In genomic region chr5:69444127-69444754, GRCh38 we compare ENCODE assay signal across 1 cellular context.
TF ChIP-seq lines count a peak whose summit lies in the region.

No MANE protein-coding gene starts in this region.

TF ChIP-seq in HepG2, 621 proteins besides CTCF, POLR2A, EP300 and RAD21 (continues in another document):
- TF ChIP-seq NCOR1 (IDR thresholded peaks at IDR 0.05; ENCODE audit: borderline replicate concordance, low read length) (peak; percentile 86), SMYD3 (CRISPR knock-in tag; IDR thresholded peaks at IDR 0.05) (peak; percentile 56; the same call in 1 of the 2 replicates), ZNF407 (CRISPR knock-in tag; IDR thresholded peaks at IDR 0.05; ENCODE audit: not compliant biosample characterization) (no peak), FOXP1 (IDR thresholded peaks at IDR 0.05) (peak; percentile 63; the same call in 1 of the 2 replicates), FOXP1 (CRISPR knock-in tag; IDR thresholded peaks at IDR 0.05) (peak; percentile 86), ZHX2 (IDR thresholded peaks at IDR 0.05; ENCODE audit: low read depth) (no peak), ZHX2 (CRISPR knock-in tag; IDR thresholded peaks at IDR 0.05; ENCODE audit: borderline replicate concordance) (no peak), FOXA1 (IDR thresholded peaks at IDR 0.05) (no peak), FOXA1 (CRISPR knock-in tag; IDR thresholded peaks at IDR 0.05) (peak; percentile 41; the same call in 1 of the 2 replicates), ETS1 (CRISPR knock-in tag; IDR thresholded peaks at IDR 0.05) (no peak), ZNF792 (CRISPR knock-in tag; IDR thresholded peaks at IDR 0.05) (no peak), YEATS4 (CRISPR knock-in tag; IDR thresholded peaks at IDR 0.05; ENCODE audit: borderline replicate concordance) (0 out of 2 replicates have a peak, but pooled peaks have one; percentile 24), ZNF557 (CRISPR knock-in tag; IDR thresholded peaks at IDR 0.05) (no peak), ZNF678 (CRISPR knock-in tag; IDR thresholded peaks at IDR 0.05) (no peak), ZSCAN21 (CRISPR knock-in tag; IDR thresholded peaks at IDR 0.05; ENCODE audit: borderline replicate concordance) (no peak), CSRNP2 (CRISPR knock-in tag; conservative IDR thresholded peaks at IDR 0.05; ENCODE audit: low read depth) (no peak), ZNF570 (CRISPR knock-in tag; IDR thresholded peaks at IDR 0.05; ENCODE audit: borderline replicate concordance) (no peak), BORCS8-MEF2B (CRISPR knock-in tag; IDR thresholded peaks at IDR 0.05) (no peak), NR2C2 (CRISPR knock-in tag; IDR thresholded peaks at IDR 0.05; ENCODE audit: borderline replicate concordance) (peak; percentile 44; the same call in 1 of the 2 replicates), ZNF205 (CRISPR knock-in tag; IDR thresholded peaks at IDR 0.05) (no peak), FLYWCH1 (CRISPR knock-in tag; IDR thresholded peaks at IDR 0.05) (no peak), FOXJ3 (CRISPR knock-in tag; IDR thresholded peaks at IDR 0.05; ENCODE audit: borderline replicate concordance) (0 out of 2 replicates have a peak, but pooled peaks have one; percentile 43), ZNF850 (CRISPR knock-in tag; conservative IDR thresholded peaks at IDR 0.05) (no peak), ZNF207 (IDR thresholded peaks at IDR 0.05; ENCODE audit: borderline replicate concordance) (no peak), HOXA9 (CRISPR knock-in tag; IDR thresholded peaks at IDR 0.05; ENCODE audit: borderline replicate concordance) (no peak), SATB2 (CRISPR knock-in tag; IDR thresholded peaks at IDR 0.05) (no peak), ZFP62 (CRISPR knock-in tag; IDR thresholded peaks at IDR 0.05) (no peak), NCOA5 (CRISPR knock-in tag; IDR thresholded peaks at IDR 0.05) (no peak), NFAT5 (CRISPR knock-in tag; IDR thresholded peaks at IDR 0.05) (no peak), ZFYVE20 (CRISPR knock-in tag; IDR thresholded peaks at IDR 0.05; ENCODE audit: borderline replicate concordance, low read depth) (no peak), PHF20 (CRISPR knock-in tag; IDR thresholded peaks at IDR 0.05) (no peak), BHLHE40 (IDR thresholded peaks at IDR 0.05; ENCODE audit: low read length) (peak; percentile 96), FUBP1 (CRISPR knock-in tag; IDR thresholded peaks at IDR 0.05; ENCODE audit: borderline replicate concordance) (no peak), KDM4B (CRISPR knock-in tag; IDR thresholded peaks at IDR 0.05) (no peak)
